In genomic region chrX:13220916-13221315, GRCh38 we compare ENCODE assay signal across 15 cellular contexts.
DNase-seq lines count a peak whose midpoint lies in the region; ATAC-seq, FAIRE-seq and TF ChIP-seq lines count a peak whose summit lies in the region.
"Had no signal": no experiment of that assay in that cellular context is flagged by ENCODE, and none has a peak within 500 bp of the region (broad histone marks: within the 10 kb centered on the region; RNA-seq: fewer than 3 reads in every experiment).

No MANE protein-coding gene starts in this region.

- peaks cover 45% of the 10 kb centered on the region for H3K4me1 ChIP-seq in A549
- H3K4me1 ChIP-seq in H9 (ENCODE audit: insufficient read depth, low read length): peaks cover 11% of the 10 kb centered on the region; the same call in 1 of the 2 replicates
- peaks cover 4% of the 10 kb centered on the region for H3K4me1 ChIP-seq in adipocyte (ENCODE audit: control insufficient read depth, insufficient read depth, low read length)
- peaks cover 6 to 10% of the 10 kb centered on the region in 2 donors for H3K4me1 ChIP-seq in kidney (ENCODE audit: control insufficient read depth in 1 of 2, insufficient read depth in 1 of 2, low read depth in 1 of 2, low read length in 2 of 2)
- H3K4me1 ChIP-seq in endodermal cell (ENCODE audit: control insufficient read depth, insufficient read depth, low read length): no peaks in the 10 kb centered on the region
- H3K4me1 ChIP-seq: BE2C had no signal

- H3K4me2 ChIP-seq in A549 (peak overlapping the region; percentile 37), H9 (ENCODE audit: insufficient read depth, insufficient read length, low read length) (no peak overlapping the region)

- H3K23ac ChIP-seq in H9 (ENCODE audit: insufficient read length, low read depth, low read length): no peak overlapping the region

- no peak overlapping the region for H4K91ac ChIP-seq in H9 (ENCODE audit: insufficient read length, low read depth, low read length)

- FAIRE-seq in A549 (lab: Jason Lieb, UNC) (peak; percentile 96), kidney (lab: Jason Lieb, UNC) (no peak)

- no peak for TF ChIP-seq RAD21 in A549 (conservative IDR thresholded peaks at IDR 0.05 in 1 of 2, IDR thresholded peaks at IDR 0.05 in 1 of 2)

- no peaks in the 10 kb centered on the region for H4K20me1 ChIP-seq in H9 (ENCODE audit: control insufficient read depth, insufficient read depth, insufficient read length)

- H3K4me3 ChIP-seq in A549: no peak overlapping the region
- H3K4me3 ChIP-seq in adipocyte (ENCODE audit: low read length): no peak overlapping the region
- peak overlapping the region in 1 of 2 donors; percentile 35 for H3K4me3 ChIP-seq in kidney (ENCODE audit: low read length in 2 of 2)
- H3K4me3 ChIP-seq in endodermal cell (ENCODE audit: low read length): no peak overlapping the region
- H3K4me3 ChIP-seq: transverse colon had no signal

- WGBS in A549 (ENCODE audit: missing lambda C conversion rate): 74% methylated on average over 4 of the region's 4 CpGs
- WGBS in H9 (ENCODE audit: extremely low coverage, insufficient read length, low lambda C conversion rate): no CpG with 5 or more reads among the region's 4 CpGs
- 40 to 60% methylated on average over 2 to 4 of the region's 4 CpGs for WGBS in endodermal cell (ENCODE audit: insufficient coverage in 1 of 2, insufficient read length in 1 of 2), 2 experiments

- DNase-seq in A549 (ENCODE audit: low read depth in 1 of 2, low spot score in 1 of 2): no peak
- no peak for DNase-seq in H9
- peak; percentile 76 for DNase-seq in adipocyte (ENCODE audit: low read depth)
- no peak for DNase-seq in kidney
- DNase-seq in cardiac septum (ENCODE audit: low spot score): no peak
- no peak for DNase-seq in NCI-H2081 (lab: John Stamatoyannopoulos, UW)
- no peak for DNase-seq in glutamatergic neuron
- no peak for DNase-seq in endodermal cell
- DNase-seq: activated B cell treated with CpG ODN at 0.5 μM for 24 hours; BE2C; naive B cell; NCI-H526 treated with DMSO at 0.1 percent for 48 hours; stimulated activated CD4-positive, alpha-beta T cell treated with anti-CD3 and anti-CD28 coated beads, Interleukin-4, amount 100 ng/mL, for 1 hour; transverse colon had no signal

- H3K79me2 ChIP-seq in H9 (ENCODE audit: insufficient read depth, low read length): no peaks in the 10 kb centered on the region

- H3K27ac ChIP-seq in A549 (peak overlapping the region; percentile 44 to 68), H9 (ENCODE audit: insufficient read length, low read depth, low read length) (no peak overlapping the region), kidney (ENCODE audit: low read depth in 2 of 2, low read length in 2 of 2) (peak overlapping the region; percentile 33 to 60), endodermal cell (ENCODE audit: low read depth, low read length) (no peak overlapping the region)

- H3T11ph ChIP-seq in H9 (ENCODE audit: low read length): no peak overlapping the region

- H3K9ac ChIP-seq in H9 (ENCODE audit: extremely low read depth, insufficient read length, low read length) (no peak overlapping the region), adipocyte (ENCODE audit: low read length) (no peak overlapping the region), kidney (ENCODE audit: low read length in 2 of 2) (no peak overlapping the region), endodermal cell (ENCODE audit: extremely low read depth, low read length, poor library complexity, severe bottlenecking) (no peak overlapping the region)

- no peaks in the 10 kb centered on the region for H3K79me1 ChIP-seq in H9 (ENCODE audit: insufficient read depth, low read depth, low read length, poor library complexity, severe bottlenecking)

- no peak for TF ChIP-seq EP300 in A549 (IDR thresholded peaks at IDR 0.05)

- no peak overlapping the region for H2BK12ac ChIP-seq in H9 (ENCODE audit: insufficient read length, low read depth, low read length)

- intact Hi-C loops in kidney (cut with DNase I): no loop called here
- intact Hi-C loops in cardiac septum (cut with DNase I): no loop called here

- H2BK5ac ChIP-seq in H9 (ENCODE audit: insufficient read length, low read length): no peak overlapping the region

- H3K27me3 Mint-ChIP-seq in H9 (ENCODE audit: low read depth) (peaks cover 2% of the 10 kb centered on the region; the same call in 1 of the 2 replicates), glutamatergic neuron (ENCODE audit: unreplicated experiment) (no peaks in the 10 kb centered on the region), endodermal cell (ENCODE audit: insufficient read depth) (no peaks in the 10 kb centered on the region)
- H3K27me3 Mint-ChIP-seq: activated B cell treated with CpG ODN at 0.5 μM for 24 hours; activated naive CD8-positive, alpha-beta T cell had no signal

- CTCF ChIA-PET in A549 (lab: Yijun Ruan, JAX): interaction anchor here (2.0 kb wide), 1 partner anchor 267 kb away, joined by 5 read pairs; no protein-coding TSS in a partner anchor

- H2BK120ac ChIP-seq in H9 (ENCODE audit: low read depth, low read length, poor library complexity, severe bottlenecking): no peak overlapping the region

- POLR2A ChIA-PET in A549 (lab: Yijun Ruan, JAX): interaction anchor here (0.9 kb wide), 1 partner anchor 243 kb away, joined by 3 read pairs; no protein-coding TSS in a partner anchor

- no peaks in the 10 kb centered on the region for H3K23me2 ChIP-seq in H9 (ENCODE audit: insufficient read length, low read depth, low read length, poor library complexity, severe bottlenecking)

- no peak overlapping the region for H3K56ac ChIP-seq in H9 (ENCODE audit: insufficient read length, low read depth, low read length)

- no peak overlapping the region for H3K18ac ChIP-seq in H9 (ENCODE audit: insufficient read length, low read depth, low read length)

- no peak overlapping the region for H2AFZ ChIP-seq in H9 (ENCODE audit: low read length)

- H3K36me3 Mint-ChIP-seq in H9 (ENCODE audit: insufficient read depth in 1 of 3, low read depth in 3 of 3): peaks cover 0 to 5% (median 0%) of the 10 kb centered on the region in 3 experiments; a peak in 5 of 7 replicates
- H3K36me3 Mint-ChIP-seq in glutamatergic neuron (ENCODE audit: unreplicated experiment): no peaks in the 10 kb centered on the region
- H3K36me3 Mint-ChIP-seq in endodermal cell (ENCODE audit: low read depth): no peaks in the 10 kb centered on the region

- H3K4me3 Mint-ChIP-seq in H9 (no peak overlapping the region), glutamatergic neuron (ENCODE audit: unreplicated experiment) (no peak overlapping the region), endodermal cell (no peak overlapping the region)
- H3K4me3 Mint-ChIP-seq: activated B cell treated with CpG ODN at 0.5 μM for 24 hours; activated naive CD8-positive, alpha-beta T cell had no signal

- H3K9me3 Mint-ChIP-seq in H9 (peaks cover 57 to 67% of the 10 kb centered on the region in 2 experiments), glutamatergic neuron (ENCODE audit: unreplicated experiment) (peaks cover 2% of the 10 kb centered on the region), endodermal cell (peaks cover 48% of the 10 kb centered on the region)
- H3K9me3 Mint-ChIP-seq: activated B cell treated with CpG ODN at 0.5 μM for 24 hours had no signal

- H3K27me3 ChIP-seq in H9 (ENCODE audit: insufficient read depth, low read length) (no peaks in the 10 kb centered on the region), adipocyte (replicated peaks; ENCODE audit: control insufficient read depth, insufficient read depth, low read length) (peaks cover 5% of the 10 kb centered on the region), endodermal cell (ENCODE audit: control insufficient read depth, insufficient read depth, low read length, poor library complexity, severe bottlenecking) (no peaks in the 10 kb centered on the region)
- H3K27me3 ChIP-seq: BE2C, transverse colon had no signal

- H3K4me1 Mint-ChIP-seq in H9 (peaks cover 36 to 37% of the 10 kb centered on the region in 2 experiments), glutamatergic neuron (ENCODE audit: low read depth, unreplicated experiment) (no peaks in the 10 kb centered on the region), endodermal cell (peaks cover 4% of the 10 kb centered on the region)

- no peak overlapping the region for H4K5ac ChIP-seq in H9 (ENCODE audit: insufficient read length, low read depth, low read length)

- TF ChIP-seq POLR2A in A549 (IDR thresholded peaks at IDR 0.05; ENCODE audit: low read length): no peak

- no peak overlapping the region for H2BK20ac ChIP-seq in H9 (ENCODE audit: low read depth, low read length, poor library complexity, severe bottlenecking)

- H3K9me3 ChIP-seq in A549 (no peaks in the 10 kb centered on the region), H9 (ENCODE audit: control insufficient read depth, low read depth, low read length) (peaks cover 6% of the 10 kb centered on the region), adipocyte (ENCODE audit: control insufficient read depth, low read length) (no peaks in the 10 kb centered on the region), kidney (ENCODE audit: control insufficient read depth in 1 of 2, low read length in 2 of 2) (no peaks in the 10 kb centered on the region), endodermal cell (ENCODE audit: control insufficient read depth, low read length) (no peaks in the 10 kb centered on the region)
- H3K9me3 ChIP-seq: BE2C, transverse colon had no signal

- H2AK5ac ChIP-seq in H9 (ENCODE audit: insufficient read length, low read length): no peak overlapping the region

- TF ChIP-seq CTCF in A549 (IDR thresholded peaks at IDR 0.05) (no peak), H9 (conservative IDR thresholded peaks at IDR 0.05) (no peak), kidney (IDR thresholded peaks at IDR 0.05; ENCODE audit: borderline replicate concordance, extremely low read depth, insufficient read depth) (no peak), glutamatergic neuron (IDR thresholded peaks at IDR 0.05; ENCODE audit: partially characterized antibody, unreplicated experiment) (no peak), endodermal cell (conservative IDR thresholded peaks at IDR 0.05) (no peak)

- ATAC-seq in A549: 0 out of 6 replicates have a peak, but pooled peaks have one; percentile 29 to 31

- H3K36me3 ChIP-seq in adipocyte (ENCODE audit: control insufficient read depth, insufficient read depth, low read length, severe bottlenecking) (no peaks in the 10 kb centered on the region), kidney (ENCODE audit: control insufficient read depth in 1 of 2, insufficient read depth in 2 of 2, low read length in 2 of 2) (no peaks in the 10 kb centered on the region), endodermal cell (ENCODE audit: control insufficient read depth, insufficient read depth, low read length) (no peaks in the 10 kb centered on the region)
- H3K36me3 ChIP-seq: BE2C, transverse colon had no signal

- no peak overlapping the region for H2BK15ac ChIP-seq in H9 (ENCODE audit: low read depth, low read length)

- no peak overlapping the region for H3K4ac ChIP-seq in H9 (ENCODE audit: low read depth, low read length)

- H4K8ac ChIP-seq in H9 (replicated peaks; ENCODE audit: insufficient read length, low read depth, low read length): no peak overlapping the region

- no peak overlapping the region for H3K14ac ChIP-seq in H9 (ENCODE audit: insufficient read depth, low read length)

- peak overlapping the region; percentile 74 to 86 (median 79); a peak in 5 of 7 replicates for H3K27ac Mint-ChIP-seq in H9
- H3K27ac Mint-ChIP-seq in glutamatergic neuron (ENCODE audit: unreplicated experiment): no peak overlapping the region
- no peak overlapping the region for H3K27ac Mint-ChIP-seq in endodermal cell
- H3K27ac Mint-ChIP-seq: activated B cell treated with CpG ODN at 0.5 μM for 24 hours; activated naive CD8-positive, alpha-beta T cell had no signal

Comparison
In these comparisons a context has a peak if more than half of its experiments do, and no peak if none do; other contexts are left out.
1. H3K27ac ChIP-seq: peak in A549 (2 of 2) and kidney (2 of 2); none in H9 (single experiment) and endodermal cell (single experiment).
2. H3K27ac Mint-ChIP-seq: peak in H9 (3 of 3); none in glutamatergic neuron (single experiment) and endodermal cell (single experiment).